ENCODE assay signal across 1 cellular context in the genomic region with DNA sequence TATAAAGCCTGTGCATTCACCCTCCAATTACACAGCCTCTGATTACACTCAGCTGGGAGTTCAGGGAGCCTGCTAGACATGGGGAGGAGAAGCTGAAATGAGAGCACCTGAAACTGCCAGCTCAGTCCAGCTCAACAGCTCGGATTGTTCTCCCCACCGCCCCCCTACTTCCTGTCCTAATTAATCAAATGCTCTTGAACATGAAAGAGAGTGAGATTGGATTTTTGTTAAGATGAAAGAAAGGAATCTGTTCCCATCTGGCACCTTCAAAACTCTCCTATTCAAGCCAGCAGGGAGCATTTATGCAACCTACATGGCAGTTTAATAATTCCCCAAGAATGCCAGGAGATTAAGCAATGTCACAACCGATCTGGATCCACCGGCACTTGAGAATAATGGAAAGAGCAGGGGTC.
TF ChIP-seq lines count a peak whose summit lies in the region.

No MANE protein-coding gene starts in this region.

TF ChIP-seq in GM12878, 131 proteins besides CTCF, POLR2A, EP300 and RAD21 (continued from another document):
- TF ChIP-seq, protein P1, sequence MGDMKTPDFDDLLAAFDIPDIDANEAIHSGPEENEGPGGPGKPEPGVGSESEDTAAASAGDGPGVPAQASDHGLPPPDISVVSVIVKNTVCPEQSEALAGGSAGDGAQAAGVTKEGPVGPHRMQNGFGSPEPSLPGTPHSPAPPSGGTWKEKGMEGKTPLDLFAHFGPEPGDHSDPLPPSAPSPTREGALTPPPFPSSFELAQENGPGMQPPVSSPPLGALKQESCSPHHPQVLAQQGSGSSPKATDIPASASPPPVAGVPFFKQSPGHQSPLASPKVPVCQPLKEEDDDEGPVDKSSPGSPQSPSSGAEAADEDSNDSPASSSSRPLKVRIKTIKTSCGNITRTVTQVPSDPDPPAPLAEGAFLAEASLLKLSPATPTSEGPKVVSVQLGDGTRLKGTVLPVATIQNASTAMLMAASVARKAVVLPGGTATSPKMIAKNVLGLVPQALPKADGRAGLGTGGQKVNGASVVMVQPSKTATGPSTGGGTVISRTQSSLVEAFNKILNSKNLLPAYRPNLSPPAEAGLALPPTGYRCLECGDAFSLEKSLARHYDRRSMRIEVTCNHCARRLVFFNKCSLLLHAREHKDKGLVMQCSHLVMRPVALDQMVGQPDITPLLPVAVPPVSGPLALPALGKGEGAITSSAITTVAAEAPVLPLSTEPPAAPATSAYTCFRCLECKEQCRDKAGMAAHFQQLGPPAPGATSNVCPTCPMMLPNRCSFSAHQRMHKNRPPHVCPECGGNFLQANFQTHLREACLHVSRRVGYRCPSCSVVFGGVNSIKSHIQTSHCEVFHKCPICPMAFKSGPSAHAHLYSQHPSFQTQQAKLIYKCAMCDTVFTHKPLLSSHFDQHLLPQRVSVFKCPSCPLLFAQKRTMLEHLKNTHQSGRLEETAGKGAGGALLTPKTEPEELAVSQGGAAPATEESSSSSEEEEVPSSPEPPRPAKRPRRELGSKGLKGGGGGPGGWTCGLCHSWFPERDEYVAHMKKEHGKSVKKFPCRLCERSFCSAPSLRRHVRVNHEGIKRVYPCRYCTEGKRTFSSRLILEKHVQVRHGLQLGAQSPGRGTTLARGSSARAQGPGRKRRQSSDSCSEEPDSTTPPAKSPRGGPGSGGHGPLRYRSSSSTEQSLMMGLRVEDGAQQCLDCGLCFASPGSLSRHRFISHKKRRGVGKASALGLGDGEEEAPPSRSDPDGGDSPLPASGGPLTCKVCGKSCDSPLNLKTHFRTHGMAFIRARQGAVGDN (IDR thresholded peaks at IDR 0.05): peak; percentile 45; the same call in 1 of the 2 replicates
- TF ChIP-seq IKZF1 (conservative IDR thresholded peaks at IDR 0.05) (peak; percentile 72), IKZF2 (IDR thresholded peaks at IDR 0.05) (peak; percentile 58 to 69; a peak in 3 of 4 replicates), ZNF24 (IDR thresholded peaks at IDR 0.05) (peak; percentile 61; the same call in 1 of the 2 replicates), MTA2 (IDR thresholded peaks at IDR 0.05; ENCODE audit: low read depth) (peak; percentile 69; the same call in 1 of the 2 replicates), LARP7 (IDR thresholded peaks at IDR 0.05) (peak; percentile 66), NR2C2 (IDR thresholded peaks at IDR 0.05; ENCODE audit: borderline replicate concordance, control insufficient read depth, insufficient read length, low read depth) (no peak), DPF2 (IDR thresholded peaks at IDR 0.05) (peak; percentile 42; the same call in 1 of the 2 replicates), RFX5 (IDR thresholded peaks at IDR 0.05; ENCODE audit: low read depth, low read length) (no peak), NBN (IDR thresholded peaks at IDR 0.05) (0 out of 2 replicates have a peak, but pooled peaks have one; percentile 34)
- TF ChIP-seq, protein P2, sequence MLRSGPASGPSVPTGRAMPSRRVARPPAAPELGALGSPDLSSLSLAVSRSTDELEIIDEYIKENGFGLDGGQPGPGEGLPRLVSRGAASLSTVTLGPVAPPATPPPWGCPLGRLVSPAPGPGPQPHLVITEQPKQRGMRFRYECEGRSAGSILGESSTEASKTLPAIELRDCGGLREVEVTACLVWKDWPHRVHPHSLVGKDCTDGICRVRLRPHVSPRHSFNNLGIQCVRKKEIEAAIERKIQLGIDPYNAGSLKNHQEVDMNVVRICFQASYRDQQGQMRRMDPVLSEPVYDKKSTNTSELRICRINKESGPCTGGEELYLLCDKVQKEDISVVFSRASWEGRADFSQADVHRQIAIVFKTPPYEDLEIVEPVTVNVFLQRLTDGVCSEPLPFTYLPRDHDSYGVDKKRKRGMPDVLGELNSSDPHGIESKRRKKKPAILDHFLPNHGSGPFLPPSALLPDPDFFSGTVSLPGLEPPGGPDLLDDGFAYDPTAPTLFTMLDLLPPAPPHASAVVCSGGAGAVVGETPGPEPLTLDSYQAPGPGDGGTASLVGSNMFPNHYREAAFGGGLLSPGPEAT (IDR thresholded peaks at IDR 0.05; ENCODE audit: low read depth): 0 out of 2 replicates have a peak, but pooled peaks have one; percentile 13
- TF ChIP-seq, protein P3, sequence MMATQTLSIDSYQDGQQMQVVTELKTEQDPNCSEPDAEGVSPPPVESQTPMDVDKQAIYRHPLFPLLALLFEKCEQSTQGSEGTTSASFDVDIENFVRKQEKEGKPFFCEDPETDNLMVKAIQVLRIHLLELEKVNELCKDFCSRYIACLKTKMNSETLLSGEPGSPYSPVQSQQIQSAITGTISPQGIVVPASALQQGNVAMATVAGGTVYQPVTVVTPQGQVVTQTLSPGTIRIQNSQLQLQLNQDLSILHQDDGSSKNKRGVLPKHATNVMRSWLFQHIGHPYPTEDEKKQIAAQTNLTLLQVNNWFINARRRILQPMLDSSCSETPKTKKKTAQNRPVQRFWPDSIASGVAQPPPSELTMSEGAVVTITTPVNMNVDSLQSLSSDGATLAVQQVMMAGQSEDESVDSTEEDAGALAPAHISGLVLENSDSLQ (IDR thresholded peaks at IDR 0.05): 0 out of 2 replicates have a peak, but pooled peaks have one; percentile 36
- TF ChIP-seq, protein P4, sequence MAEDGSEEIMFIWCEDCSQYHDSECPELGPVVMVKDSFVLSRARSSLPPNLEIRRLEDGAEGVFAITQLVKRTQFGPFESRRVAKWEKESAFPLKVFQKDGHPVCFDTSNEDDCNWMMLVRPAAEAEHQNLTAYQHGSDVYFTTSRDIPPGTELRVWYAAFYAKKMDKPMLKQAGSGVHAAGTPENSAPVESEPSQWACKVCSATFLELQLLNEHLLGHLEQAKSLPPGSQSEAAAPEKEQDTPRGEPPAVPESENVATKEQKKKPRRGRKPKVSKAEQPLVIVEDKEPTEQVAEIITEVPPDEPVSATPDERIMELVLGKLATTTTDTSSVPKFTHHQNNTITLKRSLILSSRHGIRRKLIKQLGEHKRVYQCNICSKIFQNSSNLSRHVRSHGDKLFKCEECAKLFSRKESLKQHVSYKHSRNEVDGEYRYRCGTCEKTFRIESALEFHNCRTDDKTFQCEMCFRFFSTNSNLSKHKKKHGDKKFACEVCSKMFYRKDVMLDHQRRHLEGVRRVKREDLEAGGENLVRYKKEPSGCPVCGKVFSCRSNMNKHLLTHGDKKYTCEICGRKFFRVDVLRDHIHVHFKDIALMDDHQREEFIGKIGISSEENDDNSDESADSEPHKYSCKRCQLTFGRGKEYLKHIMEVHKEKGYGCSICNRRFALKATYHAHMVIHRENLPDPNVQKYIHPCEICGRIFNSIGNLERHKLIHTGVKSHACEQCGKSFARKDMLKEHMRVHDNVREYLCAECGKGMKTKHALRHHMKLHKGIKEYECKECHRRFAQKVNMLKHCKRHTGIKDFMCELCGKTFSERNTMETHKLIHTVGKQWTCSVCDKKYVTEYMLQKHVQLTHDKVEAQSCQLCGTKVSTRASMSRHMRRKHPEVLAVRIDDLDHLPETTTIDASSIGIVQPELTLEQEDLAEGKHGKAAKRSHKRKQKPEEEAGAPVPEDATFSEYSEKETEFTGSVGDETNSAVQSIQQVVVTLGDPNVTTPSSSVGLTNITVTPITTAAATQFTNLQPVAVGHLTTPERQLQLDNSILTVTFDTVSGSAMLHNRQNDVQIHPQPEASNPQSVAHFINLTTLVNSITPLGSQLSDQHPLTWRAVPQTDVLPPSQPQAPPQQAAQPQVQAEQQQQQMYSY (CRISPR knock-in tag; IDR thresholded peaks at IDR 0.05): no peak
- TF ChIP-seq, protein P5, sequence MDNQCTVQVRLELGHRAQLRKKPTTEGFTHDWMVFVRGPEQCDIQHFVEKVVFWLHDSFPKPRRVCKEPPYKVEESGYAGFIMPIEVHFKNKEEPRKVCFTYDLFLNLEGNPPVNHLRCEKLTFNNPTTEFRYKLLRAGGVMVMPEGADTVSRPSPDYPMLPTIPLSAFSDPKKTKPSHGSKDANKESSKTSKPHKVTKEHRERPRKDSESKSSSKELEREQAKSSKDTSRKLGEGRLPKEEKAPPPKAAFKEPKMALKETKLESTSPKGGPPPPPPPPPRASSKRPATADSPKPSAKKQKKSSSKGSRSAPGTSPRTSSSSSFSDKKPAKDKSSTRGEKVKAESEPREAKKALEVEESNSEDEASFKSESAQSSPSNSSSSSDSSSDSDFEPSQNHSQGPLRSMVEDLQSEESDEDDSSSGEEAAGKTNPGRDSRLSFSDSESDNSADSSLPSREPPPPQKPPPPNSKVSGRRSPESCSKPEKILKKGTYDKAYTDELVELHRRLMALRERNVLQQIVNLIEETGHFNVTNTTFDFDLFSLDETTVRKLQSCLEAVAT (IDR thresholded peaks at IDR 0.05): 0 out of 2 replicates have a peak, but pooled peaks have one; percentile 26
